ENCODE assay signal across 25 cellular contexts in genomic region chr6:73669005-73669404, GRCh38.
"Had no signal": no experiment of that assay in that cellular context is flagged by ENCODE, and none has a peak within 500 bp of the region (broad histone marks: within the 10 kb centered on the region; RNA-seq: fewer than 3 reads in every experiment).

No MANE protein-coding gene starts in this region.

- H3K4me3 ChIP-seq: left lung, lower lobe of right lung, ovary, prostate gland, spleen, suprapubic skin, thoracic aorta, tibial artery, upper lobe of right lung had no signal

- H3K36me3 ChIP-seq: left lung, lower lobe of right lung, ovary, prostate gland, spleen, suprapubic skin, thoracic aorta, tibial artery, upper lobe of right lung had no signal

- ATAC-seq: left cardiac atrium; left lung; lower lobe of right lung; natural killer cell; right cardiac atrium; sciatic nerve; stimulated activated effector memory CD8-positive, alpha-beta T cell treated with anti-CD3 and anti-CD28 coated beads, Interleukin-12 subunit alpha, Interleukin-12 subunit beta, amount 100 ng/mL, for 72 hours; upper lobe of right lung had no signal

- H3K27ac ChIP-seq: left lung, lower lobe of right lung, ovary, prostate gland, spleen, suprapubic skin, thoracic aorta, tibial artery, upper lobe of right lung had no signal

- H3K27me3 ChIP-seq: left lung, ovary, suprapubic skin, upper lobe of right lung had no signal

- DNase-seq: hippocampal formation; kidney glomerular epithelial cell; left cardiac atrium; left lung; lower lobe of right lung; mammary epithelial cell; mesenchymal stem cell; naive B cell; natural killer cell; ovary; posterior cingulate gyrus; retina; right cardiac atrium; small intestine; spleen; stimulated activated CD4-positive, alpha-beta T cell treated with anti-CD3 and anti-CD28 coated beads, Interleukin-4, amount 100 ng/mL, for 24 hours; stimulated activated naive CD4-positive, alpha-beta T cell; tibial artery; trophoblast cell; upper lobe of right lung had no signal

- H3K9me3 ChIP-seq: left lung, lower lobe of right lung, ovary, prostate gland, spleen, suprapubic skin, thoracic aorta, tibial artery, upper lobe of right lung had no signal

- H3K4me1 ChIP-seq: left lung, lower lobe of right lung, prostate gland, suprapubic skin, tibial artery, upper lobe of right lung had no signal
